ENCODE assay signal across 12 cellular contexts in genomic region chr10:23512355-23513058, GRCh38.
DNase-seq lines count a peak whose midpoint lies in the region; ATAC-seq, FAIRE-seq and TF ChIP-seq lines count a peak whose summit lies in the region.
"Had no signal": no experiment of that assay in that cellular context is flagged by ENCODE, and none has a peak within 500 bp of the region (broad histone marks: within the 10 kb centered on the region; RNA-seq: fewer than 3 reads in every experiment).

No MANE protein-coding gene starts in this region.

- no peak for FAIRE-seq in D721Med (lab: Jason Lieb, UNC)

- no peak for TF ChIP-seq POLR2A in GM18505 (IDR thresholded peaks at IDR 0.05; ENCODE audit: borderline replicate concordance, extremely low read depth, insufficient read depth, insufficient read length)
- no peak for TF ChIP-seq POLR2A in testis (IDR thresholded peaks at IDR 0.05)

- no peak for ATAC-seq in GM18505 (IDR thresholded peaks at IDR 0.05; ENCODE audit: unreplicated experiment)
- ATAC-seq in aorta (ENCODE audit: low FRiP score): no peak
- ATAC-seq: stimulated activated memory B cell treated with anti-CD40 and anti-IgM and Interleukin-4, amounts not matched to agents 10 μg/mL and 1 μg/mL and 100 μg/mL, for 72 hours had no signal

- H3K27me3 ChIP-seq in testis (no peaks in the 10 kb centered on the region), aorta (ENCODE audit: control insufficient read depth in 1 of 2, insufficient read depth in 2 of 2, low read length in 1 of 2) (no peaks in the 10 kb centered on the region)

- H3K27ac ChIP-seq in testis (no peak overlapping the region), aorta (ENCODE audit: low read depth in 1 of 2, low read length in 2 of 2) (no peak overlapping the region)

- intact Hi-C loops in testis (cut with DNase I; ENCODE audit: low total_unique reads): no loop called here
- intact Hi-C loops in aorta (cut with DNase I): no loop called here

- H3K9me3 ChIP-seq in testis (no peaks in the 10 kb centered on the region), aorta (ENCODE audit: control insufficient read depth, low read length) (peaks cover 1% of the 10 kb centered on the region)

- H3K4me3 ChIP-seq in fibroblast of villous mesenchyme (ENCODE audit: low read depth, low read length) (no peak overlapping the region), testis (no peak overlapping the region), aorta (ENCODE audit: low read length in 2 of 2) (no peak overlapping the region)

- in situ Hi-C loops in SK-MEL-5 (cut with HindIII; ENCODE audit: low pct_unique_long_range_greater_than_20kb, low sequenced_read_pairs): no loop called here

- H3K36me3 ChIP-seq in testis (ENCODE audit: low read depth, missing control alignments) (no peaks in the 10 kb centered on the region), aorta (ENCODE audit: control insufficient read depth in 1 of 2, insufficient read depth in 2 of 2, low read length in 1 of 2) (no peaks in the 10 kb centered on the region)

- 86 to 88% methylated on average over 10 of the region's 10 CpGs for WGBS in testis, 2 donors
- WGBS in aorta, 2 donors: 83 to 87% methylated on average over 10 of the region's 10 CpGs

- DNase-seq in A172 (ENCODE audit: low spot score) (peak; percentile 92), HK-2 (ENCODE audit: unreplicated experiment) (peak; percentile 9), SK-MEL-5 (ENCODE audit: low read depth, low spot score) (peak; percentile 13), fibroblast of villous mesenchyme (ENCODE audit: low read depth) (peak; percentile 81), testis (no peak), aorta (no peak), D721Med (ENCODE audit: insufficient read length, low spot score) (no peak)
- DNase-seq: activated CD4-positive, alpha-beta T cell treated with anti-CD3 and anti-CD28 coated beads, Interleukin-2, amount 50 U/mL, for 1 hour; NCI-H1048; RPMI8226 had no signal

- TF ChIP-seq CTCF in fibroblast of villous mesenchyme (IDR thresholded peaks at IDR 0.05; ENCODE audit: insufficient read depth, low read depth, low read length): no peak
- TF ChIP-seq CTCF in testis (IDR thresholded peaks at IDR 0.05): no peak
- TF ChIP-seq CTCF in D721Med (IDR thresholded peaks at IDR 0.05; ENCODE audit: insufficient read depth, missing control alignments): no peak

- H3K4me1 ChIP-seq in testis (no peaks in the 10 kb centered on the region), aorta (ENCODE audit: control insufficient read depth in 1 of 2, insufficient read depth in 2 of 2, low read length in 2 of 2) (no peaks in the 10 kb centered on the region)

Comparison
In these comparisons a context has a peak if more than half of its experiments do, and no peak if none do; other contexts are left out.
1. DNase-seq: peak in A172 (single experiment), HK-2 (single experiment), SK-MEL-5 (single experiment) and fibroblast of villous mesenchyme (single experiment); none in testis (single experiment), aorta (0 of 2) and D721Med (single experiment).